In genomic region chr22:37483050-37483449, GRCh38 we compare ENCODE assay signal across 11 cellular contexts. TPM values are rescaled to one million over a fixed set of nuclear protein-coding genes. Genes with fewer than 3 reads are reported as not detected.
DNase-seq lines count a peak whose midpoint lies in the region; ATAC-seq and TF ChIP-seq lines count a peak whose summit lies in the region.
"Had no signal": no experiment of that assay in that cellular context is flagged by ENCODE, and none has a peak within 500 bp of the region (broad histone marks: within the 10 kb centered on the region; RNA-seq: fewer than 3 reads in every experiment).

No MANE protein-coding gene starts in this region.

- ATAC-seq in Right ventricle myocardium inferior: no peak
- no peak for ATAC-seq in Right ventricle myocardium superior (ENCODE audit: poor library complexity)
- no peak for ATAC-seq in stimulated activated naive CD8-positive, alpha-beta T cell treated with anti-CD3 and anti-CD28 coated beads, Interleukin-15, amount 100 ng/mL, for 72 hours
- ATAC-seq in GM18517 (IDR thresholded peaks at IDR 0.05; ENCODE audit: unreplicated experiment): no peak

- no peaks in the 10 kb centered on the region for H3K36me3 Mint-ChIP-seq in endodermal cell (ENCODE audit: low read depth)

- H3K4me3 ChIP-seq in OCI-LY7 (ENCODE audit: low read depth, low read length, poor library complexity, severe bottlenecking) (peak overlapping the region; percentile 80), endodermal cell (ENCODE audit: low read length) (no peak overlapping the region)

- H3K9ac ChIP-seq in endodermal cell (ENCODE audit: extremely low read depth, low read length, poor library complexity, severe bottlenecking): no peak overlapping the region

- H3K27me3 ChIP-seq in endodermal cell (ENCODE audit: control insufficient read depth, insufficient read depth, low read length, poor library complexity, severe bottlenecking): no peaks in the 10 kb centered on the region

- 88 to 91% methylated on average over 11 to 13 of the region's 13 CpGs for WGBS in endodermal cell (ENCODE audit: insufficient coverage in 1 of 2, insufficient read length in 1 of 2), 2 experiments

- peaks cover 4% of the 10 kb centered on the region for H3K27me3 Mint-ChIP-seq in endodermal cell (ENCODE audit: insufficient read depth)
- no peaks in the 10 kb centered on the region for H3K27me3 Mint-ChIP-seq in stimulated activated naive CD8-positive, alpha-beta T cell treated with anti-CD3 and anti-CD28 coated beads, Interleukin-15, amount 100 ng/mL, for 72 hours

- POLR2A ChIA-PET in OCI-LY7 (lab: Charles Lee): no interaction called here

- no peak overlapping the region for H3K4me3 Mint-ChIP-seq in endodermal cell
- peak overlapping the region; percentile 94 to 96 for H3K4me3 Mint-ChIP-seq in stimulated activated naive CD8-positive, alpha-beta T cell treated with anti-CD3 and anti-CD28 coated beads, Interleukin-15, amount 100 ng/mL, for 72 hours

- peaks cover 67% of the 10 kb centered on the region for H3K79me2 ChIP-seq in OCI-LY7 (ENCODE audit: insufficient read depth, low read depth, low read length)

- BruUV-seq in OCI-LY7 (replicated peaks; lab: Mats Ljungman, UMichigan): no TSS peak

- TF ChIP-seq CTCF in OCI-LY7 (conservative IDR thresholded peaks at IDR 0.05; ENCODE audit: low read length): no peak
- TF ChIP-seq CTCF in endodermal cell (conservative IDR thresholded peaks at IDR 0.05): no peak

- H3K4me2 ChIP-seq in OCI-LY7 (ENCODE audit: low read length): peak overlapping the region; percentile 77

- peaks cover 17% of the 10 kb centered on the region for H3K4me1 Mint-ChIP-seq in endodermal cell
- H3K4me1 Mint-ChIP-seq in stimulated activated naive CD8-positive, alpha-beta T cell treated with anti-CD3 and anti-CD28 coated beads, Interleukin-15, amount 100 ng/mL, for 72 hours: peaks cover 55% of the 10 kb centered on the region

- no peak overlapping the region for H2AFZ ChIP-seq in OCI-LY7 (ENCODE audit: low read length)

- DNase-seq in Right ventricle myocardium inferior (ENCODE audit: missing footprints) (peak; percentile 22), Right ventricle myocardium superior (no peak), OCI-LY7 (ENCODE audit: low spot score) (no peak), endodermal cell (no peak), NCI-H1092 (lab: John Stamatoyannopoulos, UW) (no peak), NCI-H1436 treated with DMSO at 0.1 percent for 48 hours (lab: John Stamatoyannopoulos, UW) (no peak)
- no peak for DNase-seq in stimulated activated naive CD8-positive, alpha-beta T cell treated with anti-CD3 and anti-CD28 coated beads, Interleukin-15, amount 100 ng/mL, for 72 hours
- DNase-seq: activated CD4-positive, alpha-beta T cell treated with anti-CD3 and anti-CD28 coated beads, Interleukin-2, amount 50 U/mL, for 48 hours; foreskin melanocyte; stimulated activated CD8-positive, alpha-beta memory T cell treated with anti-CD3 and anti-CD28 coated beads, Interleukin-4, amount 100 ng/mL, for 48 hours had no signal

- peaks cover 65% of the 10 kb centered on the region for H3K36me3 ChIP-seq in OCI-LY7 (ENCODE audit: insufficient read depth, low read length)
- no peaks in the 10 kb centered on the region for H3K36me3 ChIP-seq in endodermal cell (ENCODE audit: control insufficient read depth, insufficient read depth, low read length)

- intact Hi-C loops in Right ventricle myocardium inferior (cut with DNase I) (no loop called here), Right ventricle myocardium superior (cut with DNase I) (no loop called here), OCI-LY7 (cut with micrococcal nuclease; ENCODE audit: unreplicated experiment) (no loop called here)

- H4K20me1 ChIP-seq in OCI-LY7 (ENCODE audit: insufficient read depth, low read length): 0 out of 2 replicates have a peak, but pooled peaks cover 5% of the 10 kb centered on the region

- H3K9me3 Mint-ChIP-seq in endodermal cell: no peaks in the 10 kb centered on the region
- H3K9me3 Mint-ChIP-seq in stimulated activated naive CD8-positive, alpha-beta T cell treated with anti-CD3 and anti-CD28 coated beads, Interleukin-15, amount 100 ng/mL, for 72 hours: no peaks in the 10 kb centered on the region

- peak overlapping the region; percentile 91 for H3K27ac ChIP-seq in OCI-LY7 (ENCODE audit: low read depth, low read length, poor library complexity, severe bottlenecking)
- H3K27ac ChIP-seq in endodermal cell (ENCODE audit: low read depth, low read length): peak overlapping the region; percentile 98

- H3K27ac Mint-ChIP-seq in endodermal cell: peak overlapping the region; percentile 75
- peak overlapping the region; percentile 98 to 99 for H3K27ac Mint-ChIP-seq in stimulated activated naive CD8-positive, alpha-beta T cell treated with anti-CD3 and anti-CD28 coated beads, Interleukin-15, amount 100 ng/mL, for 72 hours

- H3K4me1 ChIP-seq in OCI-LY7 (ENCODE audit: insufficient read depth, low read length, poor library complexity, severe bottlenecking) (peaks cover 66% of the 10 kb centered on the region), endodermal cell (ENCODE audit: control insufficient read depth, insufficient read depth, low read length) (no peaks in the 10 kb centered on the region)

- H3K9me3 ChIP-seq in OCI-LY7 (ENCODE audit: low read length) (no peaks in the 10 kb centered on the region), endodermal cell (ENCODE audit: control insufficient read depth, low read length) (no peaks in the 10 kb centered on the region)

- H3K9me2 ChIP-seq in OCI-LY7 (ENCODE audit: insufficient read depth, low read length): no peaks in the 10 kb centered on the region

- CTCF ChIA-PET in OCI-LY7 (lab: Charles Lee; ENCODE audit: unreplicated experiment): interaction anchor here (0.8 kb wide), 1 partner anchor 87 kb away, joined by 3 read pairs; no protein-coding TSS in a partner anchor

RNA-seq across cellular contexts. Expression of gene MFNG, which starts 3.1 kb away (rescaled TPM):
- total RNA-seq in Right ventricle myocardium inferior: 14.4 TPM
- total RNA-seq in Right ventricle myocardium superior: 12.7 TPM
- total RNA-seq in OCI-LY7 (2014; rRNA removed; shearing (Covaris generic)): 174 and 225 TPM in 2 replicates
- total RNA-seq in OCI-LY7 (2022): 215 and 235 TPM in 2 replicates
- total RNA-seq in endodermal cell: 1 to 10 TPM; 1.9 to 6.6 TPM
- 25.3 TPM for polyA plus RNA-seq in endodermal cell (2013, experiment 1 of 2)
- 22.9 TPM for polyA plus RNA-seq in endodermal cell (2013, experiment 2 of 2)

RNA-seq across cellular contexts. Expression of gene CARD10, which starts 36.2 kb away (rescaled TPM):
- total RNA-seq in Right ventricle myocardium inferior (10.3 TPM), Right ventricle myocardium superior (8.3 TPM), OCI-LY7 (2022) (2.8 and 3.1 TPM in 2 replicates), endodermal cell (10 to 100 TPM; 20.3 to 24.4 TPM)
- 3.3 and 4.0 TPM in 2 replicates for total RNA-seq in OCI-LY7 (2014; rRNA removed; shearing (Covaris generic))
- 4.8 TPM for polyA plus RNA-seq in endodermal cell (2013, experiment 1 of 2)
- 6.1 TPM for polyA plus RNA-seq in endodermal cell (2013, experiment 2 of 2)

RNA-seq across cellular contexts. Expression of gene ELFN2, which starts 55.8 kb away (rescaled TPM):
- total RNA-seq in Right ventricle myocardium inferior (0.22 TPM), Right ventricle myocardium superior (0.19 TPM), OCI-LY7 (2022) (0.83 and 1.8 TPM in 2 replicates), endodermal cell (under 1 TPM; 0.40 to 0.46 TPM)
- 0.63 and 0.82 TPM in 2 replicates for total RNA-seq in OCI-LY7 (2014; rRNA removed; shearing (Covaris generic))
- polyA plus RNA-seq in endodermal cell (2013, experiment 1 of 2): 2.1 TPM
- 1.7 TPM for polyA plus RNA-seq in endodermal cell (2013, experiment 2 of 2)

Comparison
In these comparisons a context has a peak if more than half of its experiments do, and no peak if none do; other contexts are left out.
1. RNA of gene MFNG, which starts 3.1 kb away (total RNA-seq): 174 to 235 TPM in OCI-LY7; 14.4 TPM in Right ventricle myocardium inferior (single experiment), 12.7 TPM in Right ventricle myocardium superior (single experiment) and 1.9 to 6.6 TPM in endodermal cell; every median in the first group is over 10 times any median in the second.